ENCODE assay signal across 27 cellular contexts in genomic region chr7:3893151-3893788, GRCh38.
"Had no signal": no experiment of that assay in that cellular context is flagged by ENCODE, and none has a peak within 500 bp of the region (broad histone marks: within the 10 kb centered on the region; RNA-seq: fewer than 3 reads in every experiment).

No MANE protein-coding gene starts in this region.

- H3K36me3 ChIP-seq: left lung, lower lobe of right lung, neural progenitor cell, neutrophil, right atrium auricular region, stomach, thyroid gland, transverse colon, upper lobe of right lung had no signal

- H3K4me3 ChIP-seq: left lung, lower lobe of right lung, neural progenitor cell, right atrium auricular region, skin epidermis, stomach, testis, thyroid gland, transverse colon, upper lobe of right lung had no signal

- H2AFZ ChIP-seq: neural progenitor cell had no signal

- ATAC-seq: left cardiac atrium; left lung; lower lobe of right lung; natural killer cell; sciatic nerve; stimulated activated naive B cell treated with anti-CD40 and anti-IgM and Interleukin-4, amounts not matched to agents 10 μg/mL and 1 μg/mL and 100 μg/mL, for 72 hours; stimulated activated naive CD8-positive, alpha-beta T cell treated with anti-CD3 and anti-CD28 coated beads, Interleukin-15, Interleukin-2, amounts not matched to agents 100 U/mL and 50 U/mL, for 24 hours; upper lobe of right lung had no signal

- H3K4me2 ChIP-seq: neural progenitor cell had no signal

- H3K27ac ChIP-seq: left lung, lower lobe of right lung, neural progenitor cell, neutrophil, right atrium auricular region, stomach, testis, thyroid gland, transverse colon, upper lobe of right lung had no signal

- H3K9ac ChIP-seq: neural progenitor cell had no signal

- H3K4me1 ChIP-seq: left lung, lower lobe of right lung, right atrium auricular region, stomach, testis, transverse colon, upper lobe of right lung had no signal

- H3K27me3 ChIP-seq: left lung, neural progenitor cell, right atrium auricular region, stomach, testis, thyroid gland, transverse colon, upper lobe of right lung had no signal

- H3K9me3 ChIP-seq: left lung, lower lobe of right lung, neutrophil, right atrium auricular region, stomach, testis, thyroid gland, transverse colon, upper lobe of right lung had no signal

- DNase-seq: hippocampal formation; kidney glomerular epithelial cell; left cardiac atrium; left lung; lower lobe of right lung; mammary epithelial cell; mesenchymal stem cell; naive B cell; natural killer cell; nephron progenitor cell; occipital lobe; stimulated activated CD4-positive, alpha-beta T cell treated with anti-CD3 and anti-CD28 coated beads, Interleukin-12 subunit alpha, Interleukin-12 subunit beta, amount 100 ng/mL, for 4 hours; stimulated activated CD4-positive, alpha-beta T cell treated with anti-CD3 and anti-CD28 coated beads, Interleukin-15, amount 100 ng/mL, for 24 hours; stimulated activated CD4-positive, alpha-beta T cell treated with anti-CD3 and anti-CD28 coated beads, Interleukin-2, amount 100 ng/mL, for 24 hours; stimulated activated CD4-positive, alpha-beta T cell treated with anti-CD3 and anti-CD28 coated beads, Interleukin-4, amount 100 ng/mL, for 1 hour; stimulated activated naive B cell treated with anti-CD40 and anti-IgM and Interleukin-4, amounts not matched to agents 10 μg/mL and 1 μg/mL and 100 μg/mL, for 72 hours; stimulated activated naive CD8-positive, alpha-beta T cell treated with anti-CD3 and anti-CD28 coated beads, Interleukin-15, Interleukin-2, amounts not matched to agents 100 U/mL and 50 U/mL, for 24 hours; stomach; testis; transverse colon; upper lobe of right lung had no signal
